ENCODE assay signal across 22 cellular contexts in the genomic region with DNA sequence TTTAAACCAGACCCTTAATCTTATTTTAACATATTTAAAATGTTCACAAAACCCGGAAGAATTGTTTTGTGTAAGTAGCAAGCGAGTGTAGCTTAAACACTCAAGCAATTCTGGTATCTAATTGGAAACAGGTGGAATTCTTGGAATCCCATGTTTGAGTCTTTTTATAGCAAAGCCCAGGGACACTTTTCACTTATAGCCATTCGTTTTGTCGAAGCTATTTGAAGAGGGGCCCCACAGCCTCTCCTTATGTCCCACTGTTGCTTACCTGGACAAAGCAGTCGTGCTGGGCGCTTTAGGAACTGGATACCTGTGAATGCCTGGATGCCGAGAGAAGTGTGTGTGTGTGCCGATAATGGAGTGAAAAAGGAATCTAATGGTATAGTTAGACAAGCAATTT. TPM values are rescaled to one million over a fixed set of nuclear protein-coding genes. Genes with fewer than 3 reads are reported as not detected.
DNase-seq lines count a peak whose midpoint lies in the region; ATAC-seq, FAIRE-seq and TF ChIP-seq lines count a peak whose summit lies in the region.
"Had no signal": no experiment of that assay in that cellular context is flagged by ENCODE, and none has a peak within 500 bp of the region (broad histone marks: within the 10 kb centered on the region; RNA-seq: fewer than 3 reads in every experiment).

No MANE protein-coding gene starts in this region.

- peaks cover 47% of the 10 kb centered on the region for H4K20me1 ChIP-seq in K562 (replicated peaks; ENCODE audit: control insufficient read depth, insufficient read depth, low read length)

- in situ Hi-C loops in K562 (cut with MboI): no loop called here

- H2BK5ac ChIP-seq in mesendoderm (ENCODE audit: low read length): no peak overlapping the region

- no peak overlapping the region for H3K4me2 ChIP-seq in K562 (ENCODE audit: insufficient read depth, low read length)
- H3K4me2 ChIP-seq in mesendoderm (ENCODE audit: low read length): no peak overlapping the region

- H3K79me1 ChIP-seq in mesendoderm (ENCODE audit: low read length): no peaks in the 10 kb centered on the region

- no peak for TF ChIP-seq POLR2A in K562 (conservative IDR thresholded peaks at IDR 0.05)
- TF ChIP-seq POLR2A in breast epithelium (IDR thresholded peaks at IDR 0.05): no peak

- H3K23ac ChIP-seq in mesendoderm (ENCODE audit: low read length): no peak overlapping the region

- ATAC-seq in K562 (no peak), HG02870 (IDR thresholded peaks at IDR 0.05; ENCODE audit: unreplicated experiment) (no peak)
- ATAC-seq: activated T-cell treated with anti-CD3 and anti-CD28 coated beads, Interleukin-2, amount 50 U/mL, for 4 hours; HCT116; naive thymus-derived CD8-positive, alpha-beta T cell; psoas muscle had no signal

- H3K27ac ChIP-seq in A673 (ENCODE audit: low read depth, low read length, poor library complexity, severe bottlenecking) (no peak overlapping the region), HEK293 (ENCODE audit: extremely low read depth, low read depth, low read length) (no peak overlapping the region), K562 (ENCODE audit: extremely low read depth, low read depth, low read length) (peak overlapping the region; percentile 44; the same call in 1 of the 3 replicates), mesendoderm (ENCODE audit: low read depth, low read length) (no peak overlapping the region), breast epithelium (no peak overlapping the region)
- H3K27ac ChIP-seq: C4-2B, psoas muscle had no signal

- WGBS in K562 (ENCODE audit: insufficient coverage, low coverage, missing lambda C conversion rate): 41% methylated on average over 8 of the region's 8 CpGs
- no CpG with 5 or more reads among the region's 8 CpGs for WGBS in mesendoderm (ENCODE audit: extremely low coverage, insufficient coverage, low lambda C conversion rate)

- H3K4me1 ChIP-seq in A673 (ENCODE audit: insufficient read depth, low read length, poor library complexity, severe bottlenecking): peaks cover 54% of the 10 kb centered on the region
- peaks cover 16% of the 10 kb centered on the region for H3K4me1 ChIP-seq in HEK293 (ENCODE audit: control insufficient read depth, insufficient read depth, low read length)
- H3K4me1 ChIP-seq in K562 (replicated peaks in 1 of 2; ENCODE audit: control insufficient read depth in 2 of 2, insufficient read depth in 2 of 2, low read length in 2 of 2): peaks cover 29 to 33% of the 10 kb centered on the region in 2 experiments
- peaks cover 7% of the 10 kb centered on the region for H3K4me1 ChIP-seq in mesendoderm (ENCODE audit: control insufficient read depth, low read depth, low read length)
- H3K4me1 ChIP-seq in breast epithelium: no peaks in the 10 kb centered on the region

- H2AFZ ChIP-seq in K562 (ENCODE audit: low read depth, low read length): no peak overlapping the region

- H3K56ac ChIP-seq in mesendoderm (ENCODE audit: low read length): no peak overlapping the region

- no TSS peak for BruUV-seq in A673 (replicated peaks; lab: Mats Ljungman, UMichigan)
- no TSS peak for BruUV-seq in K562 (replicated peaks; lab: Mats Ljungman, UMichigan)

- no peaks in the 10 kb centered on the region for H3K9me3 ChIP-seq in A673 (ENCODE audit: low read depth, low read length, poor library complexity, severe bottlenecking)
- H3K9me3 ChIP-seq in HEK293 (ENCODE audit: control insufficient read depth, insufficient read depth, low read depth, low read length): no peaks in the 10 kb centered on the region
- no peaks in the 10 kb centered on the region for H3K9me3 ChIP-seq in K562 (replicated peaks; ENCODE audit: control insufficient read depth, insufficient read depth, low read depth, low read length)
- no peaks in the 10 kb centered on the region for H3K9me3 ChIP-seq in breast epithelium
- H3K9me3 ChIP-seq: psoas muscle had no signal

- intact Hi-C loops in A673 (cut with micrococcal nuclease; ENCODE audit: unreplicated experiment): no loop called here
- intact Hi-C loops in K562 (cut with micrococcal nuclease): no loop called here
- intact Hi-C loops in breast epithelium (cut with DNase I; ENCODE audit: low total_unique reads): no loop called here

- H4K5ac ChIP-seq in mesendoderm (ENCODE audit: low read length): no peak overlapping the region

- no peaks in the 10 kb centered on the region for H3K36me3 ChIP-seq in A673 (ENCODE audit: insufficient read depth, low read length, poor library complexity, severe bottlenecking)
- H3K36me3 ChIP-seq in HEK293 (ENCODE audit: control insufficient read depth in 2 of 2, insufficient read depth in 1 of 2, low read length in 2 of 2): no peaks in the 10 kb centered on the region
- peaks cover 25% of the 10 kb centered on the region; the same call in 2 of the 3 replicates for H3K36me3 ChIP-seq in K562 (ENCODE audit: control insufficient read depth, insufficient read depth, low read length)
- H3K36me3 ChIP-seq in mesendoderm (ENCODE audit: control insufficient read depth, insufficient read depth, low read length): no peaks in the 10 kb centered on the region
- no peaks in the 10 kb centered on the region for H3K36me3 ChIP-seq in breast epithelium

- POLR2A ChIA-PET in A673 (lab: Charles Lee; ENCODE audit: low non-redundant PET): interaction anchor here (0.7 kb wide), 1 partner anchor 615 kb away, joined by 3 read pairs; no protein-coding TSS in a partner anchor
- POLR2A ChIA-PET in HEK293 (lab: Yijun Ruan, JAX): no interaction called here
- POLR2A ChIA-PET in K562 (lab: Yijun Ruan, JAX): interaction anchor here (0.7 to 4.7 kb wide), 4 partner anchors 9 to 91 kb away, joined by 3 to 20 read pairs (median 4); no protein-coding TSS in a partner anchor

- no peak overlapping the region for H2BK120ac ChIP-seq in mesendoderm (ENCODE audit: low read depth, low read length)

- FAIRE-seq in K562 (lab: Jason Lieb, UNC): no peak
- FAIRE-seq: GM19239, small intestine had no signal

- peaks cover 93% of the 10 kb centered on the region for H3K79me2 ChIP-seq in K562 (ENCODE audit: control insufficient read depth, insufficient read depth, low read length)
- peaks cover 83% of the 10 kb centered on the region for H3K79me2 ChIP-seq in mesendoderm (ENCODE audit: control insufficient read depth, insufficient read depth, low read length)

- H3K18ac ChIP-seq in mesendoderm (ENCODE audit: low read length): peak overlapping the region; percentile 41

- no peak overlapping the region for H3K4ac ChIP-seq in mesendoderm (ENCODE audit: low read depth, low read length)

- H3K9me1 ChIP-seq in K562 (ENCODE audit: control insufficient read depth, insufficient read depth, low read length): peaks cover 4% of the 10 kb centered on the region

- CTCF ChIA-PET in A673 (lab: Charles Lee): no interaction called here
- CTCF ChIA-PET in HEK293 (lab: Yijun Ruan, JAX): no interaction called here
- CTCF ChIA-PET in K562 (lab: Yijun Ruan, JAX; ENCODE audit: low intra/inter-chr PET ratio): no interaction called here

- no peak overlapping the region for H2AK5ac ChIP-seq in mesendoderm (ENCODE audit: low read length)

- TF ChIP-seq RAD21 in K562 (CRISPR knock-in tag; conservative IDR thresholded peaks at IDR 0.05 in 1 of 2, IDR thresholded peaks at IDR 0.05 in 1 of 2): no peak

- H3K27me3 ChIP-seq in A673 (replicated peaks; ENCODE audit: insufficient read depth, low read depth, low read length, poor library complexity) (no peaks in the 10 kb centered on the region), K562 (ENCODE audit: control insufficient read depth in 2 of 2, insufficient read depth in 2 of 2, low read length in 2 of 2) (no peaks in the 10 kb centered on the region), mesendoderm (ENCODE audit: insufficient read depth, low read length, poor library complexity) (no peaks in the 10 kb centered on the region), breast epithelium (no peaks in the 10 kb centered on the region)

- H3K9ac ChIP-seq in K562 (ENCODE audit: insufficient read depth in 1 of 2, low read depth in 2 of 2, low read length in 2 of 2) (peak overlapping the region in 1 of 2 experiments; percentile 4; a peak in 2 of 4 replicates), mesendoderm (ENCODE audit: low read length) (no peak overlapping the region)

- DNase-seq in A673 (ENCODE audit: low spot score) (peak; percentile 60), K562 (ENCODE audit: extremely low read depth in 1 of 4, low spot score in 3 of 4) (peak in 1 of 4 experiments; percentile 38), mesendoderm (no peak), cerebellum (ENCODE audit: low spot score) (no peak), breast epithelium (ENCODE audit: low spot score in 2 of 2) (no peak), NCI-H2107 treated with DMSO at 0.1 percent for 48 hours (lab: John Stamatoyannopoulos, UW; ENCODE audit: unreplicated experiment) (no peak)
- DNase-seq: activated CD4-positive, alpha-beta T cell treated with anti-CD3 and anti-CD28 coated beads, Interleukin-2, amount 50 U/mL, for 4 hours; activated naive CD4-positive, alpha-beta T cell treated with anti-CD3 and anti-CD28 coated beads for 36 hours; activated T-cell treated with anti-CD3 and anti-CD28 coated beads, Interleukin-2, amount 50 U/mL, for 4 hours; anterior cingulate cortex; KBM-7; kidney glomerular epithelial cell; naive thymus-derived CD8-positive, alpha-beta T cell; NCI-H1930; NCI-H524; psoas muscle; small intestine had no signal

- no peak overlapping the region for H2BK15ac ChIP-seq in mesendoderm (replicated peaks; ENCODE audit: low read depth)

- H3K4me3 ChIP-seq in A673 (ENCODE audit: low read depth, low read length, poor library complexity, severe bottlenecking) (no peak overlapping the region), HEK293 (ENCODE audit: low read depth, low read length) (no peak overlapping the region), K562 (no peak overlapping the region), mesendoderm (ENCODE audit: low read length) (no peak overlapping the region), breast epithelium (no peak overlapping the region)
- H3K4me3 ChIP-seq: psoas muscle had no signal

- TF ChIP-seq CTCF in A673 (conservative IDR thresholded peaks at IDR 0.05; ENCODE audit: low read depth, low read length): no peak
- TF ChIP-seq CTCF in HEK293 (tag by site-specific recombination; IDR thresholded peaks at IDR 0.05): no peak
- TF ChIP-seq CTCF in K562 (IDR thresholded peaks at IDR 0.05 in 2 of 3, conservative IDR thresholded peaks at IDR 0.05 in 1 of 3; ENCODE audit: insufficient read depth in 2 of 3, low read depth in 1 of 3, low read length in 3 of 3): no peak
- TF ChIP-seq CTCF in breast epithelium (IDR thresholded peaks at IDR 0.05): no peak

- no peak overlapping the region for H4K8ac ChIP-seq in mesendoderm (ENCODE audit: low read depth, low read length)

- no peak for TF ChIP-seq EP300 in K562 (IDR thresholded peaks at IDR 0.05; ENCODE audit: low read length)

RNA-seq across cellular contexts. Expression of a gene that starts 3.3 kb away (rescaled TPM):
- 49.4 and 53.1 TPM in 2 replicates for total RNA-seq in A673 (2021)
- total RNA-seq in K562 (2011; cell fraction: chromatin; rRNA removed; ENCODE audit: low replicate concordance): 271 and 342 TPM in 2 replicates
- 121 and 144 TPM in 2 replicates for total RNA-seq in K562 (2011; cell fraction: nucleolus; rRNA removed)
- 169 and 178 TPM in 2 replicates for total RNA-seq in K562 (2011; cell fraction: nucleoplasm; rRNA removed)
- total RNA-seq in K562 (2014; rRNA removed): 25.2 and 34.2 TPM in 2 replicates
- total RNA-seq in K562 (2014; rRNA removed; fragmentation: Illumina TruSeq; extraction: Trizol): 33.0 and 41.3 TPM in 2 replicates
- 25.2 and 26.2 TPM in 2 replicates for total RNA-seq in K562 (2015; rRNA removed; fragmentation: Illumina TruSeq; extraction: Trizol)
- 52.9 and 55.3 TPM in 2 replicates for total RNA-seq in K562 (2021)
- polyA plus RNA-seq in K562 (2011; rRNA removed): 9.6 and 13.0 TPM in 2 replicates
- 9.5 and 20.1 TPM in 2 replicates for polyA plus RNA-seq in K562 (2011; cell fraction: cytosol; rRNA removed)
- 8.9 and 14.8 TPM in 2 replicates for polyA plus RNA-seq in K562 (2011; cell fraction: nucleus; rRNA removed)
- 27.5 and 61.2 TPM in 2 replicates for polyA plus RNA-seq in K562 (2012)
- polyA plus RNA-seq in K562 (2014; fragmentation: Illumina TruSeq; extraction: Trizol): 31.9 and 32.2 TPM in 2 replicates
- polyA plus RNA-seq in K562 (2014; fragmentation: Nextera tagmentation; extraction: Ambion mirVana): 1 to 10 TPM; 3.6 to 6.7 TPM
- polyA plus RNA-seq in K562 (2014; rRNA removed): 21.4 and 24.7 TPM in 2 replicates
- 33.4 and 37.2 TPM in 2 replicates for polyA minus RNA-seq in K562 (2011; rRNA and poly(A)+ RNA removed)
- polyA minus RNA-seq in K562 (2011; cell fraction: cytosol; rRNA and poly(A)+ RNA removed): 13.4 and 20.4 TPM in 2 replicates
- 30.6 and 60.0 TPM in 2 replicates for polyA minus RNA-seq in K562 (2011; cell fraction: nucleus; rRNA and poly(A)+ RNA removed)
- 35.0 TPM for polyA plus RNA-seq in mesendoderm (2013, experiment 1 of 2)
- polyA plus RNA-seq in mesendoderm (2013, experiment 2 of 2): 35.9 TPM
- 59.8 TPM for total RNA-seq in cerebellum
- total RNA-seq in breast epithelium: 10 to 100 TPM; 35.1 to 54.4 (median 41.1) TPM
